9 cellular contexts compared by ENCODE assay signal in the genomic region with DNA sequence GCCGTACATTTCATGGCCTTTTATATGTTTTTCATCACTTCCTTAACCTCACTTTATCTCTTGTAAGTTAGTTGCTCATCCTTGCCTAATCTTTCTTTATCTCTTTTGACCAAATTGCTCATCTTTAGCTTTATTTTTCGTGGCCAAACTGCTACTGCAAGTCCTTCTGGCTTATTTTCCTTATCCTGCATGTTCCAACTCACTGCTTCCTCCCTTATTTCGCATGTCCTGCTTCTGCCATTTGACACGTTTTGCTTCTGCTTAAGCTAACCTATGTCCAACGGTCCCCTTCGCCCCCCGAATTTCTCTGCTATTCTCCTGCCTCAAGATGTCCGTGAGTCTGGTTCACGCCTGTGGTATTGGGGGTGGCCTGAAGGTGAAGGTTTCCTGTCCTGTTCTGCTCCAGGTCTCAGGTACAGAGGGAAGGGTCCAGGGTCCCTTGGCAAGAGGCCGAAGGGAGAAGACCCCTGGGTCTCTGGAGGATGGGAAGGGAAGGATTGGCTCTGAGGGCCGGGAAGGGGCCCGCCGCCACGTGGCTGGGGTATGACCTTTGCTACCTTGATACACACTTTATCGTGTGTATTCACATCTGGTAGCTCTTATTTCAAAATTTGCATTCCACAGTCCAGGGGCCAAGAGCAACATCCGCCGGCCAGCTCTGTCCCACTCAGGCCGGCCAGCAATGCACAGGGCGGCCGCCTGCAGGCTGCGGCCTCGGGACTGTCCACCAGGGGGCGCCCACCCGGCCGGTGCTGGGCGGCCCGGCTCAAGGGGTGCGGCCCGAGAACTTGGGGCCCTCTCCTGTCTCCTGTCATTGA. TPM values are rescaled to one million over a fixed set of nuclear protein-coding genes. Genes with fewer than 3 reads are reported as not detected.
DNase-seq lines count a peak whose midpoint lies in the region; ATAC-seq and TF ChIP-seq lines count a peak whose summit lies in the region.
"Had no signal": no experiment of that assay in that cellular context is flagged by ENCODE, and none has a peak within 500 bp of the region (broad histone marks: within the 10 kb centered on the region; RNA-seq: fewer than 3 reads in every experiment).

No MANE protein-coding gene starts in this region.

- H3K9me3 ChIP-seq in SK-N-SH (no peaks in the 10 kb centered on the region), spleen (no peaks in the 10 kb centered on the region)

- TF ChIP-seq POLR2A in spleen (IDR thresholded peaks at IDR 0.05), result no peak

- H3K4me3 ChIP-seq in SK-N-SH (ENCODE audit: low read depth in 2 of 2, low read length in 1 of 2), result peak overlapping the region in 1 of 2 experiments; percentile 33; a peak in 1 of 4 replicates
- H3K4me3 ChIP-seq in spleen, result no peak overlapping the region

- H3K79me2 ChIP-seq in SK-N-SH (ENCODE audit: insufficient read depth), result no peaks in the 10 kb centered on the region

- H3K27ac ChIP-seq in SK-N-SH (ENCODE audit: low read depth in 2 of 2, low read length in 1 of 2) (no peak overlapping the region), spleen (peak overlapping the region in 1 of 8 donors; percentile 0)

- H2AFZ ChIP-seq in SK-N-SH (ENCODE audit: low read depth), result 0 out of 2 replicates have a peak overlapping the region, but pooled peaks have one; percentile 73

- H4K20me1 ChIP-seq in SK-N-SH (ENCODE audit: insufficient read depth), result no peaks in the 10 kb centered on the region

- H3K4me1 ChIP-seq in SK-N-SH (ENCODE audit: control insufficient read depth in 1 of 2, insufficient read depth in 2 of 2, low read depth in 1 of 2, low read length in 1 of 2) (peaks cover 0 to 3% of the 10 kb centered on the region in 2 experiments; a peak in 2 of 4 replicates), spleen (peaks cover 0 to 17% (median 13%) of the 10 kb centered on the region in 6 donors)

- ATAC-seq in left ventricle myocardium superior (peak; percentile 87), HG03432 (IDR thresholded peaks at IDR 0.05; ENCODE audit: unreplicated experiment) (no peak)

- no peaks in the 10 kb centered on the region for H3K36me3 ChIP-seq in SK-N-SH (replicated peaks in 1 of 2; ENCODE audit: control insufficient read depth in 1 of 2, insufficient read depth in 2 of 2, low read length in 1 of 2)
- no peaks in the 10 kb centered on the region for H3K36me3 ChIP-seq in spleen

- H3K9ac ChIP-seq in SK-N-SH, result no peak overlapping the region

- POLR2A ChIA-PET in HEK293T (lab: Yijun Ruan, JAX), result interaction anchor here (2.0 to 2.2 kb wide), 2 partner anchors 9 to 132 kb away, joined by 6 to 17 read pairs; partner anchors contain the start of genes FIZ1, ZNF524 and ZNF628
- POLR2A ChIA-PET in SK-N-SH (lab: Yijun Ruan, JAX), result interaction anchor here (1.5 to 1.6 kb wide), 3 partner anchors 9 to 36 kb away, joined by 3 to 5 read pairs (median 4); partner anchors contain the start of genes NAT14 and ZNF628

- H3F3A ChIP-seq in SK-N-SH (replicated peaks; ENCODE audit: insufficient read depth), result peaks cover 10% of the 10 kb centered on the region

- H3K27me3 ChIP-seq in SK-N-SH (ENCODE audit: insufficient read depth), result no peaks in the 10 kb centered on the region
- H3K27me3 ChIP-seq in spleen (replicated peaks in 1 of 7), result no peaks in the 10 kb centered on the region

- H3K9me2 ChIP-seq in SK-N-SH, result no peaks in the 10 kb centered on the region

- CTCF ChIA-PET in HEK293T (lab: Yijun Ruan, JAX), result interaction anchor here (0.5 to 2.3 kb wide), 19 partner anchors 9 to 536 kb away, joined by 3 to 24 read pairs (median 4); partner anchors contain the start of genes NAT14, UBE2S, ZNF628 and ZNF865
- CTCF ChIA-PET in SK-N-SH (lab: Yijun Ruan, JAX), result interaction anchor here (0.7 to 4.9 kb wide), 43 partner anchors 8 to 340 kb away, joined by 3 to 81 read pairs (median 5); partner anchors contain the start of genes DNAAF3, NAT14, SHISA7 and TMEM238

- no peak for TF ChIP-seq EP300 in SK-N-SH (IDR thresholded peaks at IDR 0.05; ENCODE audit: borderline replicate concordance in 1 of 2, low read depth in 1 of 2, low read length in 1 of 2)

- intact Hi-C loops in left ventricle myocardium superior (cut with micrococcal nuclease) (loop anchor here (2.0 kb wide), 1 partner anchor 35 kb away; no protein-coding TSS in a partner anchor), spleen (cut with DNase I; ENCODE audit: low total_unique reads) (loop anchor here (2.0 kb wide), 1 partner anchor 37 kb away; no protein-coding TSS in a partner anchor)

- H3K4me2 ChIP-seq in SK-N-SH, result peak overlapping the region; percentile 26

- 73% methylated on average over 15 of the region's 29 CpGs for WGBS in SK-N-SH (ENCODE audit: low lambda C conversion rate)
- 32 to 44% (median 39%) methylated on average over 22 to 29 of the region's 29 CpGs for WGBS in spleen, 5 donors

- peak; percentile 96 for TF ChIP-seq CTCF in SK-N-SH (IDR thresholded peaks at IDR 0.05)
- TF ChIP-seq CTCF in spleen (IDR thresholded peaks at IDR 0.05 in 8 of 11, conservative IDR thresholded peaks at IDR 0.05 in 3 of 11), result peak; percentile 87 to 100 (median 99)

- DNase-seq in COLO668 (lab: John Stamatoyannopoulos, UW; ENCODE audit: unreplicated experiment) (peak; percentile 43), HEK293T (ENCODE audit: extremely low spot score) (peak; percentile 72), SK-N-SH (peak; percentile 90), left ventricle myocardium superior (peak; percentile 86), spleen (peak; percentile 93), COR-L47 (lab: John Stamatoyannopoulos, UW) (no peak)
- DNase-seq in activated naive CD4-positive, alpha-beta T cell treated with anti-CD3 and anti-CD28 coated beads, Interleukin-2, amount 50 U/mL, for 16 hours, result peak; percentile 64

- TF ChIP-seq RAD21 in SK-N-SH (IDR thresholded peaks at IDR 0.05; ENCODE audit: low read length), result peak; percentile 63

TF ChIP-seq in HEK293T, 16 proteins besides CTCF, POLR2A, EP300 and RAD21:
- no peak for TF ChIP-seq L3MBTL2 (conservative IDR thresholded peaks at IDR 0.05)
- no peak for TF ChIP-seq ELF4 (IDR thresholded peaks at IDR 0.05)
- no peak for TF ChIP-seq FOXK2 (IDR thresholded peaks at IDR 0.05)
- no peak for TF ChIP-seq TARDBP (IDR thresholded peaks at IDR 0.05)
- no peak for TF ChIP-seq HDGF (IDR thresholded peaks at IDR 0.05; ENCODE audit: borderline replicate concordance)

TF ChIP-seq in SK-N-SH, 30 proteins besides CTCF, POLR2A, EP300 and RAD21 (continues in another document):
- no peak for TF ChIP-seq TCF12 (IDR thresholded peaks at IDR 0.05)
- TF ChIP-seq NFIC (IDR thresholded peaks at IDR 0.05; ENCODE audit: borderline replicate concordance), result no peak
- no peak for TF ChIP-seq FOSL2 (IDR thresholded peaks at IDR 0.05; ENCODE audit: borderline replicate concordance, low read depth)
- peak; percentile 84 for TF ChIP-seq SMC3 (IDR thresholded peaks at IDR 0.05; ENCODE audit: low read depth, low read length)
- peak; percentile 76; the same call in 1 of the 2 replicates for TF ChIP-seq RFX5 (IDR thresholded peaks at IDR 0.05; ENCODE audit: low read length)
- TF ChIP-seq, protein P1, sequence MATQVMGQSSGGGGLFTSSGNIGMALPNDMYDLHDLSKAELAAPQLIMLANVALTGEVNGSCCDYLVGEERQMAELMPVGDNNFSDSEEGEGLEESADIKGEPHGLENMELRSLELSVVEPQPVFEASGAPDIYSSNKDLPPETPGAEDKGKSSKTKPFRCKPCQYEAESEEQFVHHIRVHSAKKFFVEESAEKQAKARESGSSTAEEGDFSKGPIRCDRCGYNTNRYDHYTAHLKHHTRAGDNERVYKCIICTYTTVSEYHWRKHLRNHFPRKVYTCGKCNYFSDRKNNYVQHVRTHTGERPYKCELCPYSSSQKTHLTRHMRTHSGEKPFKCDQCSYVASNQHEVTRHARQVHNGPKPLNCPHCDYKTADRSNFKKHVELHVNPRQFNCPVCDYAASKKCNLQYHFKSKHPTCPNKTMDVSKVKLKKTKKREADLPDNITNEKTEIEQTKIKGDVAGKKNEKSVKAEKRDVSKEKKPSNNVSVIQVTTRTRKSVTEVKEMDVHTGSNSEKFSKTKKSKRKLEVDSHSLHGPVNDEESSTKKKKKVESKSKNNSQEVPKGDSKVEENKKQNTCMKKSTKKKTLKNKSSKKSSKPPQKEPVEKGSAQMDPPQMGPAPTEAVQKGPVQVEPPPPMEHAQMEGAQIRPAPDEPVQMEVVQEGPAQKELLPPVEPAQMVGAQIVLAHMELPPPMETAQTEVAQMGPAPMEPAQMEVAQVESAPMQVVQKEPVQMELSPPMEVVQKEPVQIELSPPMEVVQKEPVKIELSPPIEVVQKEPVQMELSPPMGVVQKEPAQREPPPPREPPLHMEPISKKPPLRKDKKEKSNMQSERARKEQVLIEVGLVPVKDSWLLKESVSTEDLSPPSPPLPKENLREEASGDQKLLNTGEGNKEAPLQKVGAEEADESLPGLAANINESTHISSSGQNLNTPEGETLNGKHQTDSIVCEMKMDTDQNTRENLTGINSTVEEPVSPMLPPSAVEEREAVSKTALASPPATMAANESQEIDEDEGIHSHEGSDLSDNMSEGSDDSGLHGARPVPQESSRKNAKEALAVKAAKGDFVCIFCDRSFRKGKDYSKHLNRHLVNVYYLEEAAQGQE (IDR thresholded peaks at IDR 0.05; ENCODE audit: low read depth, low read length), result no peak
- no peak for TF ChIP-seq NRF1 (IDR thresholded peaks at IDR 0.05; ENCODE audit: low read depth, low read length)

RNA-seq across cellular contexts. Expression of gene C19orf85, which starts 2.9 kb away (rescaled TPM):
- polyA plus RNA-seq in SK-N-SH (2012; rRNA removed), result not detected in 2 replicates
- not detected in 2 replicates for polyA plus RNA-seq in SK-N-SH (2012; cell fraction: cytosol; rRNA removed)
- polyA plus RNA-seq in SK-N-SH (2012; cell fraction: nucleus; rRNA removed), result 0.27 and 0.29 TPM in 2 replicates
- total RNA-seq in left ventricle myocardium superior, result not detected
- total RNA-seq in spleen, result not detected
- polyA plus RNA-seq in spleen, result not detected
- polyA plus RNA-seq: IgD-negative memory B cell had no signal

RNA-seq across cellular contexts. Expression of gene ISOC2, which starts 6.0 kb away (rescaled TPM):
- polyA plus RNA-seq in SK-N-SH (2012; rRNA removed) (60.9 and 65.4 TPM in 2 replicates), spleen (10 to 100 TPM; 55.6 to 98.7 (median 64.5) TPM)
- 31.2 and 47.8 TPM in 2 replicates for polyA plus RNA-seq in SK-N-SH (2012; cell fraction: cytosol; rRNA removed)
- polyA plus RNA-seq in SK-N-SH (2012; cell fraction: nucleus; rRNA removed), result 43.5 and 46.8 TPM in 2 replicates
- total RNA-seq in left ventricle myocardium superior (58.5 TPM), spleen (10 to 100 TPM; 38.6 to 85.0 (median 54.5) TPM)

RNA-seq across cellular contexts. Expression of gene ZNF628, which starts 9.0 kb away (rescaled TPM):
- polyA plus RNA-seq in SK-N-SH (2012; rRNA removed) (0.73 and 1.6 TPM in 2 replicates), spleen (1 to 10 TPM; 1.4 to 8.2 (median 1.7) TPM)
- polyA plus RNA-seq in SK-N-SH (2012; cell fraction: cytosol; rRNA removed), result 0.58 and 1.1 TPM in 2 replicates
- polyA plus RNA-seq in SK-N-SH (2012; cell fraction: nucleus; rRNA removed), result 3.7 and 4.2 TPM in 2 replicates
- total RNA-seq in left ventricle myocardium superior (6.4 TPM), spleen (10 to 100 TPM in 3 of 7 donors, 1 to 10 TPM in 4; 4.4 to 13.6 (median 9.7) TPM)

RNA-seq across cellular contexts. Expression of gene NAT14, which starts 17.5 kb away (rescaled TPM):
- polyA plus RNA-seq in SK-N-SH (2012; rRNA removed) (84.4 and 89.9 TPM in 2 replicates), spleen (10 to 100 TPM; 13.8 to 17.7 (median 15.5) TPM)
- polyA plus RNA-seq in SK-N-SH (2012; cell fraction: cytosol; rRNA removed), result 51.1 and 68.5 TPM in 2 replicates
- polyA plus RNA-seq in SK-N-SH (2012; cell fraction: nucleus; rRNA removed), result 132 and 194 TPM in 2 replicates
- total RNA-seq in left ventricle myocardium superior (6.0 TPM), spleen (10 to 100 TPM in 1 of 7 donors, 1 to 10 TPM in 6; 1.9 to 10.3 (median 6.9) TPM)

RNA-seq across cellular contexts. Expression of gene SSC5D, which starts 20.8 kb away (rescaled TPM):
- polyA plus RNA-seq in SK-N-SH (2012; rRNA removed) (2.6 and 4.9 TPM in 2 replicates), spleen (1 to 10 TPM in 2 of 3 donors, under 1 TPM in 1; 0.61 to 7.4 (median 2.5) TPM)
- polyA plus RNA-seq in SK-N-SH (2012; cell fraction: cytosol; rRNA removed), result 2.4 and 4.2 TPM in 2 replicates
- 22.1 and 22.8 TPM in 2 replicates for polyA plus RNA-seq in SK-N-SH (2012; cell fraction: nucleus; rRNA removed)
- total RNA-seq in left ventricle myocardium superior (2.7 TPM), spleen (10 to 100 TPM; 11.0 to 30.6 (median 24.1) TPM)
- polyA plus RNA-seq: IgD-negative memory B cell had no signal
